8 cellular contexts compared by ENCODE assay signal in the genomic region with DNA sequence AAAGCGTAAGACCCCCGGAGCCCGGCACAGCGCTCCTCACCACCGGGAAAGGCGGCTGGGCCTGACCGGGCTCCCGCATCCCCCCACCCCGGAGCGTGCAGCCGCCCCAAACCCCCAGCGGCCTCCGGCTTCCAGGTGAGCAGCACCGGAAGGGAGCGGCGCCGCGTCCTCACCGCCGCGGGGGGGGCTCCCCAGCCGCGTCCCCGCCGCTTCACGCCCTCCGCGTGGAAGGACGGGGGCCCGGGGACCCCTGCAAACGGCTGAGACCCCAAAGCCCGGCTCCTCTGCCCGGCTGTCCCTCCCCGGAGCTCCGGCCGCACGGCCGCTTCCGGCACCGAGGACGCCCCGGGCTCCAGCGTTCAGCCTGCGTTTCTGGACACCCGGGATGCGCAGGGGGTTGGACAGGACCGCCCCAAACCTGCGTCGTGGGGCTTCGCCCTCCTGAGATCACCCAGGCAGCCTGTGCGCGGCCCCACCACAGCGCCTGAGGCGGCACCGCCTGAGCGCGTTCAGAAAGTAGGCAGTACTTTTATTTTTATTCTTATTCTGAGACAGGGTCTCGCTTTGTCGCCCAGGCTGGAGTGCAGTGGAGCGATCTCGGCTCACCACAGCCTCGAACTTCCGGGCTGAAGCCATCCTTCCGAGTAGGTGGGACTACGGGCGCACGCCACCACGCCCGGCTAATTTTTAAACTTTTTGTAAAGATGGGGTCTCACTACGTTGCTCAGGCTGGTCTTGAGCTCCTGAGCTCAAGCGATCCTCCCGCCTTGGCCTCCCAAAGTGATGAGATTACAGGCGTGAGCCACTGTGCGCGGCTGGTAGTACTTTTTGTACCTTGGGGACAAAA. TPM values are rescaled to one million over a fixed set of nuclear protein-coding genes. Genes with fewer than 3 reads are reported as not detected.
DNase-seq lines count a peak whose midpoint lies in the region; ATAC-seq and TF ChIP-seq lines count a peak whose summit lies in the region.

No MANE protein-coding gene starts in this region.

- peak overlapping the region; percentile 73 for H3K4me3 ChIP-seq in fibroblast of villous mesenchyme (ENCODE audit: low read depth, low read length)

- no peak for TF ChIP-seq CTCF in fibroblast of villous mesenchyme (IDR thresholded peaks at IDR 0.05; ENCODE audit: insufficient read depth, low read depth, low read length)

- intact Hi-C loops in posterior vena cava (cut with DNase I) = no loop called here

- DNase-seq in AG08395 (ENCODE audit: low spot score) = peak; percentile 83
- DNase-seq in NCI-H510A (lab: John Stamatoyannopoulos, UW) = peak; percentile 40
- DNase-seq in activated T-helper 1 cell treated with Interleukin-2 at 50 U/mL for 16 hours (ENCODE audit: low read depth) = peak; percentile 11
- peak; percentile 66 for DNase-seq in fibroblast of villous mesenchyme (ENCODE audit: low read depth)
- DNase-seq in posterior vena cava (ENCODE audit: low spot score) = peak; percentile 92
- no peak for DNase-seq in NCI-H187 (lab: John Stamatoyannopoulos, UW)

- ATAC-seq in GM18519 (IDR thresholded peaks at IDR 0.05; ENCODE audit: low FRiP score, unreplicated experiment) (peak; percentile 58), HG02973 (IDR thresholded peaks at IDR 0.05; ENCODE audit: unreplicated experiment) (peak; percentile 64)

RNA-seq across cellular contexts. Expression of a gene that starts 51.6 kb away (rescaled TPM):
- 4.8 and 6.0 TPM in 2 replicates for total RNA-seq in fibroblast of villous mesenchyme
- 1 to 10 TPM in 1 of 2 donors, under 1 TPM in 1; 1.00 to 3.1 TPM for total RNA-seq in posterior vena cava

Comparison
In these comparisons a context has a peak if more than half of its experiments do, and no peak if none do; other contexts are left out.
1. DNase-seq: peak in AG08395 (single experiment), NCI-H510A (single experiment), activated T-helper 1 cell treated with Interleukin-2 at 50 U/mL for 16 hours (single experiment), fibroblast of villous mesenchyme (single experiment) and posterior vena cava (single experiment); none in NCI-H187 (0 of 2).